Comparison of ENCODE assay signal across 29 cellular contexts in the genomic region with DNA sequence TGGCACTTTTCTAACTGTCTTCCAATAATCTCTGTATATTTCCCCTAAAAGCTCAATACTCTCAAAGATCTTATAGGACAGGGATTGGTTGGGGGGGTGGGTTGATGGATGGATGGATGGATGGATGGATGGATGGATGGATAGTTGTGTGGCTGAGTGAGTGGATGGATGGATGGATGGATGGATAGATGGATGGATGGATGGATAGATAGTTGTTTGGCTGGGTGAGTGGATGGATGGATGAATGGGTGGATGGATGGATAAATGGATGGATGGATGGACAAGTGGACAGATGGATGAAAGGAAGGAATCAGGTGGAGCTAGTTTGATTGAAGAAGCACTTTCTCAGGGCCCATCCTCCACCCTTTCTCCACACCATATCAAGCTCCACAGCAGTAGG.
"Had no signal": no experiment of that assay in that cellular context is flagged by ENCODE, and none has a peak within 500 bp of the region (broad histone marks: within the 10 kb centered on the region; RNA-seq: fewer than 3 reads in every experiment).

No MANE protein-coding gene starts in this region.

- H3K4me2 ChIP-seq: neural progenitor cell had no signal

- H3K27me3 ChIP-seq: neural progenitor cell, ovary, right lobe of liver, sigmoid colon, suprapubic skin, testis, tibial artery, transverse colon, upper lobe of left lung, vagina had no signal

- H3K9me3 Mint-ChIP-seq: natural killer cell, neural progenitor cell had no signal

- ATAC-seq: natural killer cell; psoas muscle; right cardiac atrium; right lobe of liver; stimulated activated memory B cell treated with anti-CD40 and anti-IgM and Interleukin-4, amounts not matched to agents 10 μg/mL and 1 μg/mL and 100 μg/mL, for 72 hours; stimulated activated naive CD8-positive, alpha-beta T cell treated with anti-CD3 and anti-CD28 coated beads, Interleukin-15, amount 100 ng/mL, for 72 hours; stimulated activated naive CD8-positive, alpha-beta T cell treated with anti-CD3 and anti-CD28 coated beads, Interleukin-15, Interleukin-2, amounts not matched to agents 100 U/mL and 50 U/mL, for 24 hours had no signal

- H3K9ac ChIP-seq: neural progenitor cell, parathyroid adenoma had no signal

- H3K79me2 ChIP-seq: parathyroid adenoma had no signal

- H3K27me3 Mint-ChIP-seq: stimulated activated naive CD8-positive, alpha-beta T cell treated with anti-CD3 and anti-CD28 coated beads, Interleukin-15, amount 100 ng/mL, for 72 hours had no signal

- H3K4me1 Mint-ChIP-seq: natural killer cell, nephron had no signal

- H3K36me3 ChIP-seq: neural progenitor cell, ovary, right lobe of liver, sigmoid colon, suprapubic skin, tibial artery, transverse colon, upper lobe of left lung, vagina had no signal

- H3K27ac Mint-ChIP-seq: natural killer cell; nephron; neural progenitor cell; progenitor cell of endocrine pancreas; stimulated activated memory B cell treated with anti-CD40 and anti-IgM and Interleukin-4, amounts not matched to agents 10 μg/mL and 1 μg/mL and 100 μg/mL, for 72 hours; stimulated activated naive CD8-positive, alpha-beta T cell treated with anti-CD3 and anti-CD28 coated beads, Interleukin-15, amount 100 ng/mL, for 72 hours had no signal

- H3K27ac ChIP-seq: neural progenitor cell, ovary, parathyroid adenoma, psoas muscle, right lobe of liver, sigmoid colon, suprapubic skin, testis, tibial artery, transverse colon, upper lobe of left lung, vagina had no signal

- H3K4me1 ChIP-seq: parathyroid adenoma, psoas muscle, right lobe of liver, sigmoid colon, suprapubic skin, testis, tibial artery, transverse colon, upper lobe of left lung, vagina had no signal

- H2AFZ ChIP-seq: neural progenitor cell, parathyroid adenoma had no signal

- FAIRE-seq: small intestine, urothelium cell line had no signal

- H3K36me3 Mint-ChIP-seq: natural killer cell; neural progenitor cell; stimulated activated memory B cell treated with anti-CD40 and anti-IgM and Interleukin-4, amounts not matched to agents 10 μg/mL and 1 μg/mL and 100 μg/mL, for 72 hours had no signal

- DNase-seq: natural killer cell; occipital lobe; ovary; posterior cingulate gyrus; psoas muscle; right cardiac atrium; right lobe of liver; sigmoid colon; small intestine; stimulated activated CD4-positive, alpha-beta T cell treated with anti-CD3 and anti-CD28 coated beads, Interleukin-15, amount 100 ng/mL, for 24 hours; stimulated activated CD4-positive, alpha-beta T cell treated with anti-CD3 and anti-CD28 coated beads, Interleukin-2, amount 100 ng/mL, for 24 hours; stimulated activated CD4-positive, alpha-beta T cell treated with anti-CD3 and anti-CD28 coated beads, Interleukin-2, amount 100 ng/mL, for 48 hours; stimulated activated CD4-positive, alpha-beta T cell treated with anti-CD3 and anti-CD28 coated beads, Interleukin-4, amount 100 ng/mL, for 24 hours; stimulated activated naive CD4-positive, alpha-beta T cell; stimulated activated naive CD8-positive, alpha-beta T cell treated with anti-CD3 and anti-CD28 coated beads, Interleukin-15, amount 100 ng/mL, for 72 hours; stimulated activated naive CD8-positive, alpha-beta T cell treated with anti-CD3 and anti-CD28 coated beads, Interleukin-15, Interleukin-2, amounts not matched to agents 100 U/mL and 50 U/mL, for 24 hours; substantia nigra; testis; tibial artery; transverse colon; upper lobe of left lung had no signal

- H3K9me3 ChIP-seq: ovary, psoas muscle, right lobe of liver, sigmoid colon, suprapubic skin, testis, tibial artery, transverse colon, upper lobe of left lung, vagina had no signal

- H3K4me3 Mint-ChIP-seq: natural killer cell; nephron; neural progenitor cell; stimulated activated memory B cell treated with anti-CD40 and anti-IgM and Interleukin-4, amounts not matched to agents 10 μg/mL and 1 μg/mL and 100 μg/mL, for 72 hours; stimulated activated naive CD8-positive, alpha-beta T cell treated with anti-CD3 and anti-CD28 coated beads, Interleukin-15, amount 100 ng/mL, for 72 hours had no signal

- H3K4me3 ChIP-seq: neural progenitor cell, ovary, psoas muscle, right lobe of liver, sigmoid colon, suprapubic skin, testis, tibial artery, transverse colon, upper lobe of left lung, vagina had no signal
